2 cellular contexts compared by ENCODE assay signal in the genomic region with DNA sequence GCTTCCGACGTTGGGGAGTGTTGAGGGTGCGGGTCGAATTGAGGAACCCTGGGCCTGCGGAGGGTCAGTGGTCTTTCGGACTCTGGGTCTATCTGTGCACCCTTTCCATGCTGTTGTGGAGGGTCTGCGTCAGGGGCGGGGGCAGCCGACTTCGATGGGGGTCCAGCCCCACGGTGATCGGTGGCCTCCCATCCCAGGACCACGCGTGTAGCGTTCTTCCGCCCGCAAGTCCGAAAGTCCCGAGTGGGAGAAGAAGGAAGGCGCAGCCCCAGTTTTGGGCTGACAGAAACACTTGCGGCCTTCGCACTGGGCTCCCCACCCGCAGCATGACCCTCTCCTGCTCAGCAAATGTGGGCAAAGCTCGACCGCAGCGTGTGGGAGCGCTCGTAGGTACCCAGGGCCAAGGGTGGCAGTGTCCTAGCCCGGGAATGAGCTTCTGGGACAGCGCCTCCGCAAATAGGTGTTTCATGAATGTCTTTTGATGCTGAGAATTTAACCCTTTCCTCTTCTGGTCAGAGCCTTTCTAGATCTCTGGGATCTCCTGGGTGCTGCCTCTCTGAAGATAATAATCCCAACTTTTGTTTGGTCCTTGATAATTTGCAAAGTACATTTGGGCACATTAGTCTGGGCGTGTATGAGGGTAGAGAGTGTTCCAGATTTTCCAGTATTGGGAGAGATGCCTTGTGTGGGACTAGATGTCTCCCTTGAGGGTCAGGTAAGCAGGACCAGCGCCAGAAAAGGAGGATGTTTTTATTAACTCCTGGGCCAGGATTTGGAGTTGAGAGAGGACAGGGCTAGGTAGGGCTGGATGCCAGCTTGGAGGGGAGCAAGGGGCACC.
A peak's percentile ranks its signal among the peaks of the same experiment; 100 is the strongest.
TF ChIP-seq lines count a peak whose summit lies in the region.

No MANE protein-coding gene starts in this region.

TF ChIP-seq in HCT116, 20 proteins besides CTCF, POLR2A, EP300 and RAD21:
- TF ChIP-seq YY1 (IDR thresholded peaks at IDR 0.05; ENCODE audit: extremely low read depth, insufficient replicate concordance, low read depth, low read length) (no peak), FOSL1 (IDR thresholded peaks at IDR 0.05; ENCODE audit: low read depth) (no peak), ZFX (IDR thresholded peaks at IDR 0.05) (no peak), CEBPB (IDR thresholded peaks at IDR 0.05; ENCODE audit: low read depth) (no peak), ELF1 (IDR thresholded peaks at IDR 0.05; ENCODE audit: borderline replicate concordance, low read depth) (no peak), ZNF274 (IDR thresholded peaks at IDR 0.05; ENCODE audit: low read depth, low read length) (no peak), CBX3 (IDR thresholded peaks at IDR 0.05; ENCODE audit: low read depth) (no peak), POLR2AphosphoS5 (IDR thresholded peaks at IDR 0.05; ENCODE audit: low read depth, low read length) (no peak), SP1 (IDR thresholded peaks at IDR 0.05; ENCODE audit: low read depth) (no peak)
- TF ChIP-seq, protein P1, sequence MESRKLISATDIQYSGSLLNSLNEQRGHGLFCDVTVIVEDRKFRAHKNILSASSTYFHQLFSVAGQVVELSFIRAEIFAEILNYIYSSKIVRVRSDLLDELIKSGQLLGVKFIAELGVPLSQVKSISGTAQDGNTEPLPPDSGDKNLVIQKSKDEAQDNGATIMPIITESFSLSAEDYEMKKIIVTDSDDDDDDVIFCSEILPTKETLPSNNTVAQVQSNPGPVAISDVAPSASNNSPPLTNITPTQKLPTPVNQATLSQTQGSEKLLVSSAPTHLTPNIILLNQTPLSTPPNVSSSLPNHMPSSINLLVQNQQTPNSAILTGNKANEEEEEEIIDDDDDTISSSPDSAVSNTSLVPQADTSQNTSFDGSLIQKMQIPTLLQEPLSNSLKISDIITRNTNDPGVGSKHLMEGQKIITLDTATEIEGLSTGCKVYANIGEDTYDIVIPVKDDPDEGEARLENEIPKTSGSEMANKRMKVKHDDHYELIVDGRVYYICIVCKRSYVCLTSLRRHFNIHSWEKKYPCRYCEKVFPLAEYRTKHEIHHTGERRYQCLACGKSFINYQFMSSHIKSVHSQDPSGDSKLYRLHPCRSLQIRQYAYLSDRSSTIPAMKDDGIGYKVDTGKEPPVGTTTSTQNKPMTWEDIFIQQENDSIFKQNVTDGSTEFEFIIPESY (IDR thresholded peaks at IDR 0.05; ENCODE audit: extremely low read depth, insufficient replicate concordance, low read length): no peak

TF ChIP-seq in GM12878, 131 proteins besides CTCF, POLR2A, EP300 and RAD21:
- TF ChIP-seq EZH2 (IDR thresholded peaks at IDR 0.05; ENCODE audit: borderline replicate concordance, control insufficient read depth, low read depth, low read length) (0 out of 2 replicates have a peak, but pooled peaks have one; percentile 46), CEBPB (IDR thresholded peaks at IDR 0.05; ENCODE audit: borderline replicate concordance in 1 of 2, low read depth in 2 of 2, low read length in 2 of 2) (no peak)
- TF ChIP-seq, protein P2, sequence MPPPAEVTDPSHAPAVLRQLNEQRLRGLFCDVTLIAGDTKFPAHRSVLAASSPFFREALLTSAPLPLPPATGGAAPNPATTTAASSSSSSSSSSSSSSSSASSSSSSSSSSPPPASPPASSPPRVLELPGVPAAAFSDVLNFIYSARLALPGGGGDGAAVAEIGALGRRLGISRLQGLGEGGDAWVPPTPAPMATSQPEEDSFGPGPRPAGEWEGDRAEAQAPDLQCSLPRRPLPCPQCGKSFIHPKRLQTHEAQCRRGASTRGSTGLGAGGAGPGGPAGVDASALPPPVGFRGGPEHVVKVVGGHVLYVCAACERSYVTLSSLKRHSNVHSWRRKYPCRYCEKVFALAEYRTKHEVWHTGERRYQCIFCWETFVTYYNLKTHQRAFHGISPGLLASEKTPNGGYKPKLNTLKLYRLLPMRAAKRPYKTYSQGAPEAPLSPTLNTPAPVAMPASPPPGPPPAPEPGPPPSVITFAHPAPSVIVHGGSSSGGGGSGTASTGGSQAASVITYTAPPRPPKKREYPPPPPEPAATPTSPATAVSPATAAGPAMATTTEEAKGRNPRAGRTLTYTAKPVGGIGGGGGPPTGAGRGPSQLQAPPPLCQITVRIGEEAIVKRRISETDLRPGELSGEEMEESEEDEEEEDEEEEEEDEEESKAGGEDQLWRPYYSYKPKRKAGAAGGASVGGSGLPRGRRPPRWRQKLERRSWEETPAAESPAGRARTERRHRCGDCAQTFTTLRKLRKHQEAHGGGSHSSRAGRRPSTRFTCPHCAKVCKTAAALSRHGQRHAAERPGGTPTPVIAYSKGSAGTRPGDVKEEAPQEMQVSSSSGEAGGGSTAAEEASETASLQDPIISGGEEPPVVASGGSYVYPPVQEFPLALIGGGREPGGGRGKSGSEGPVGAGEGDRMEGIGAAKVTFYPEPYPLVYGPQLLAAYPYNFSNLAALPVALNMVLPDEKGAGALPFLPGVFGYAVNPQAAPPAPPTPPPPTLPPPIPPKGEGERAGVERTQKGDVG (CRISPR knock-in tag; IDR thresholded peaks at IDR 0.05): no peak
